ENCODE assay signal across 1 cellular context in the genomic region with DNA sequence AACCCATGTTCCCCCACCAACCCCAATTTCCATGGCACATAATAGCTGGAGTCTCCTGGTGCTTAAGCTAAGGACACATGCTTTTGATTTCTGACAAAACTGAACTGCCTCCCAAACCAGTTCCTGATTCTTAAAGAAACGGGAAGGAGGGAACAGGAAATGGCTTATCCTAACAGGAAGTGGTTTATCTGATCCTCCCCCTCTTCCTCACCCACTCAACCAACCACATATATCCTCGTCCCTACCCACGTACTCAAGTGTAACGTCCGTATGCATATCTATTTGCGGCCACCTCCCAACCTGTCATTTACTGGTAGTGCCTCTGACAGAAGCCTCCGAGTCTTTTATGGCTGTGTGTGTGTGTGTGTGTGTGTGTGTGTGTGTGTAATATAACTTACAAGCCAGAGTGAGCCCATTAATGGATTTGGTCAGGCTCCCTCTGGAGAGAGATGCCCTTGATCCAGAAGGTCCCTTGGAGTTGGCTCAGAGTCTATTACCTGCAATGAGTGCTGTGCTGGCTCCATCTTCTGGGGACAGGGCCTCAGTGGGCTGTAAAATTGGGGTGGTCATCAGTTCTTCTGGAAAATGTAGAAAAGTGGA.
TF ChIP-seq lines count a peak whose summit lies in the region.

No MANE protein-coding gene starts in this region.

TF ChIP-seq in IMR-90, 13 proteins besides CTCF, POLR2A, EP300 and RAD21 (continued from another document):
- TF ChIP-seq, protein P1, sequence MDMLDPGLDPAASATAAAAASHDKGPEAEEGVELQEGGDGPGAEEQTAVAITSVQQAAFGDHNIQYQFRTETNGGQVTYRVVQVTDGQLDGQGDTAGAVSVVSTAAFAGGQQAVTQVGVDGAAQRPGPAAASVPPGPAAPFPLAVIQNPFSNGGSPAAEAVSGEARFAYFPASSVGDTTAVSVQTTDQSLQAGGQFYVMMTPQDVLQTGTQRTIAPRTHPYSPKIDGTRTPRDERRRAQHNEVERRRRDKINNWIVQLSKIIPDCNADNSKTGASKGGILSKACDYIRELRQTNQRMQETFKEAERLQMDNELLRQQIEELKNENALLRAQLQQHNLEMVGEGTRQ (IDR thresholded peaks at IDR 0.05; ENCODE audit: low read depth, low read length): no peak
